21 cellular contexts compared by ENCODE assay signal in genomic region chr10:37707829-37708578, GRCh38.
"Had no signal": no experiment of that assay in that cellular context is flagged by ENCODE, and none has a peak within 500 bp of the region (broad histone marks: within the 10 kb centered on the region; RNA-seq: fewer than 3 reads in every experiment).

No MANE protein-coding gene starts in this region.

- ATAC-seq: activated T-helper 17 cell treated with anti-CD3 and anti-CD28 coated beads, Interleukin-2, amount 50 U/mL, for 72 hours; left cardiac atrium; natural killer cell; stimulated activated memory B cell treated with anti-CD40 and anti-IgM and Interleukin-4, amounts not matched to agents 10 μg/mL and 1 μg/mL and 100 μg/mL, for 72 hours had no signal

- H3K36me3 ChIP-seq: cardiac muscle cell, esophagus muscularis mucosa, neutrophil, sigmoid colon, spleen, thoracic aorta, upper lobe of left lung had no signal

- H3K4me1 ChIP-seq: spleen, upper lobe of left lung had no signal

- H3K27me3 ChIP-seq: cardiac muscle cell, esophagus muscularis mucosa, neutrophil, sigmoid colon, spleen, upper lobe of left lung had no signal

- DNase-seq: activated CD4-positive, alpha-beta memory T cell treated with anti-CD3 and anti-CD28 coated beads for 36 hours; activated naive CD4-positive, alpha-beta T cell; activated naive CD8-positive, alpha-beta T cell treated with anti-CD3 and anti-CD28 coated beads, Interleukin-2, amount 10 ng/mL, durations not matched to agents 7 days and 5 days; activated T-cell treated with anti-CD3 and anti-CD28 coated beads, Interleukin-2, amount 50 U/mL, for 1 hour; amygdala; dermis blood vessel endothelial cell; effector memory CD4-positive, alpha-beta T cell; left cardiac atrium; mesenchymal stem cell; natural killer cell; posterior cingulate gyrus; sigmoid colon; spleen; stimulated activated CD4-positive, alpha-beta T cell treated with anti-CD3 and anti-CD28 coated beads, Interleukin-4, amount 100 ng/mL, for 4 hours; upper lobe of left lung had no signal

- H3K27ac ChIP-seq: cardiac muscle cell, esophagus muscularis mucosa, neutrophil, sigmoid colon, spleen, thoracic aorta, upper lobe of left lung had no signal

- H3K9me3 ChIP-seq: esophagus muscularis mucosa, thoracic aorta had no signal

- H3K4me3 ChIP-seq: cardiac muscle cell, esophagus muscularis mucosa, sigmoid colon, spleen, thoracic aorta, upper lobe of left lung had no signal
